5 cellular contexts compared by ENCODE assay signal in genomic region chr12:30866256-30866655, GRCh38.
"Had no signal": no experiment of that assay in that cellular context is flagged by ENCODE, and none has a peak within 500 bp of the region (broad histone marks: within the 10 kb centered on the region; RNA-seq: fewer than 3 reads in every experiment).

No MANE protein-coding gene starts in this region.

- H3K4me3 ChIP-seq: K562 had no signal

- H3K27ac ChIP-seq: HL-60 had no signal

- DNase-seq: IMR-90 had no signal

- H3K27ac Mint-ChIP-seq: IgD-negative memory B cell had no signal

- ATAC-seq: HepG2, K562 had no signal
